In the genomic region with DNA sequence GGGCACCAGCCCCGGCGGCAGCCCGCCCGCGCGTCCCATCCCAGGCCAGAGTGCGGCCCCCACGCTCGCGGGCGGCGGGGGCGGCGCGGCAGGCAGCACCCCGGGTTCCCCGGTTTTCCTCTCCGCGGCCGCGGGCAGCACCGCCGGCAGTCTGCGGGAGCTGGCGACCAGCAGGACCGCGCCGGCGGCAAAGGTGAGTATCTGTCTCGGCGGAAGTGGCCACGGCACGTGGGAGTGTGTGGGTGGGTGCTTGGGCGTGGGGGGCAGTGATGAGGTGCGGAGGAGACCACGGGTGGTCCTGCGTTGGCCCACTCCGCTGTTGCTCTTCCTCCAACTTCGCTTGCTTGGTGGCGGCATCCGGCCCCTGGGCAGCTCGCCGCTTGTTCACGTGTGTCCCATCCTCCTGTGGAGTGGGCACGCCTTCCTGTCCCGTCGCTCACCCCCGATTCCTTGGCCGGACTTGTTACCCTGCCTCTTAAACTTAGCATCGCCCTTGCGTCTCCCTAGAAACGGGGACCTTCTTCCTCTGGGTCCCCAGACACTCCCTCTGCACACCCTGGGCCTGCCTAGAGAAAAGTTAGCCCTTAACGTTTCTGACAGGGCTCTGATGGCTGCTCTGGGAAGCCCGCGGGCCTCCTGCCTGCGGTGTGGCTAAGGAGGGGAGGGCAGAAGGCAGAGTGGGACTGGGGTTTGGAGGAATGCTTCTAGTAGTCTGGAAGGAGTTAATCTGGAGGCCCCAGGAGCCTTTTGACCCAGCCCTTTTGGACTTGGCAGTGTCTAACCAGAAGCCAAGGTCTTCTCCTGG, we compare ENCODE assay signal across 7 cellular contexts. TPM values are rescaled to one million over a fixed set of nuclear protein-coding genes. Genes with fewer than 3 reads are reported as not detected.
A peak's percentile ranks its signal among the peaks of the same experiment; 100 is the strongest.
DNase-seq lines count a peak whose midpoint lies in the region; ATAC-seq and FAIRE-seq lines count a peak whose summit lies in the region.

No MANE protein-coding gene starts in this region.

- peaks cover 19% of the 10 kb centered on the region for H3K4me1 Mint-ChIP-seq in activated T-helper 2 cell treated with anti-CD3 and anti-CD28 coated beads, Interferon-gamma antibody, Interleukin-2, Interleukin-4, amounts not matched to agents 10 μg/mL and 5 μg/mL and 100 μg/mL, durations not matched to agents 14 hours and 24 hours and 36 hours (ENCODE audit: low read depth)
- peaks cover 13% of the 10 kb centered on the region for H3K4me1 Mint-ChIP-seq in stimulated activated effector memory CD8-positive, alpha-beta T cell treated with anti-CD3 and anti-CD28 coated beads, Interleukin-12 subunit alpha, Interleukin-12 subunit beta, amount 100 ng/mL, for 72 hours

- no peaks in the 10 kb centered on the region for H3K9me3 Mint-ChIP-seq in activated T-helper 2 cell treated with anti-CD3 and anti-CD28 coated beads, Interferon-gamma antibody, Interleukin-2, Interleukin-4, amounts not matched to agents 10 μg/mL and 5 μg/mL and 100 μg/mL, durations not matched to agents 14 hours and 24 hours and 36 hours
- no peaks in the 10 kb centered on the region for H3K9me3 Mint-ChIP-seq in stimulated activated effector memory CD8-positive, alpha-beta T cell treated with anti-CD3 and anti-CD28 coated beads, Interleukin-12 subunit alpha, Interleukin-12 subunit beta, amount 100 ng/mL, for 72 hours

- no peak for ATAC-seq in stimulated activated effector memory CD8-positive, alpha-beta T cell treated with anti-CD3 and anti-CD28 coated beads, Interleukin-12 subunit alpha, Interleukin-12 subunit beta, amount 100 ng/mL, for 72 hours

- intact Hi-C loops in activated T-helper 2 cell treated with anti-CD3 and anti-CD28 coated beads, Interferon-gamma antibody, Interleukin-2, Interleukin-4, amounts not matched to agents 10 μg/mL and 5 μg/mL and 100 μg/mL, durations not matched to agents 14 hours and 24 hours and 36 hours (cut with micrococcal nuclease) = loop anchor here (2.0 to 5.0 kb wide), 2 partner anchors 85 to 487 kb away; no protein-coding TSS in a partner anchor

- H3K4me3 Mint-ChIP-seq in activated T-helper 2 cell treated with anti-CD3 and anti-CD28 coated beads, Interferon-gamma antibody, Interleukin-2, Interleukin-4, amounts not matched to agents 10 μg/mL and 5 μg/mL and 100 μg/mL, durations not matched to agents 14 hours and 24 hours and 36 hours (ENCODE audit: low read depth) = peak overlapping the region; percentile 74
- H3K4me3 Mint-ChIP-seq in stimulated activated effector memory CD8-positive, alpha-beta T cell treated with anti-CD3 and anti-CD28 coated beads, Interleukin-12 subunit alpha, Interleukin-12 subunit beta, amount 100 ng/mL, for 72 hours = peak overlapping the region; percentile 67

- peak overlapping the region; percentile 27 for H3K27ac Mint-ChIP-seq in activated T-helper 2 cell treated with anti-CD3 and anti-CD28 coated beads, Interferon-gamma antibody, Interleukin-2, Interleukin-4, amounts not matched to agents 10 μg/mL and 5 μg/mL and 100 μg/mL, durations not matched to agents 14 hours and 24 hours and 36 hours
- no peak overlapping the region for H3K27ac Mint-ChIP-seq in stimulated activated effector memory CD8-positive, alpha-beta T cell treated with anti-CD3 and anti-CD28 coated beads, Interleukin-12 subunit alpha, Interleukin-12 subunit beta, amount 100 ng/mL, for 72 hours

- peak; percentile 19 for DNase-seq in HTR-8/SVneo (ENCODE audit: insufficient read length, low spot score)
- DNase-seq in activated T-helper 2 cell treated with anti-CD3 and anti-CD28 coated beads, Interferon-gamma antibody, Interleukin-2, Interleukin-4, amounts not matched to agents 10 μg/mL and 5 μg/mL and 100 μg/mL, durations not matched to agents 14 hours and 24 hours and 36 hours (ENCODE audit: low spot score) = no peak
- DNase-seq in iPS-NIHi7 (ENCODE audit: extremely low spot score) = peak; percentile 30
- no peak for DNase-seq in stimulated activated effector memory CD8-positive, alpha-beta T cell treated with anti-CD3 and anti-CD28 coated beads, Interleukin-12 subunit alpha, Interleukin-12 subunit beta, amount 100 ng/mL, for 72 hours (ENCODE audit: low spot score in 2 of 2)
- DNase-seq in foreskin melanocyte = no peak
- no peak for DNase-seq in NCI-H774 (lab: John Stamatoyannopoulos, UW)
- DNase-seq in effector CD4-positive, alpha-beta T cell = no peak

- peaks cover 70% of the 10 kb centered on the region for H3K27me3 Mint-ChIP-seq in activated T-helper 2 cell treated with anti-CD3 and anti-CD28 coated beads, Interferon-gamma antibody, Interleukin-2, Interleukin-4, amounts not matched to agents 10 μg/mL and 5 μg/mL and 100 μg/mL, durations not matched to agents 14 hours and 24 hours and 36 hours (ENCODE audit: low read depth)

- H3K36me3 Mint-ChIP-seq in activated T-helper 2 cell treated with anti-CD3 and anti-CD28 coated beads, Interferon-gamma antibody, Interleukin-2, Interleukin-4, amounts not matched to agents 10 μg/mL and 5 μg/mL and 100 μg/mL, durations not matched to agents 14 hours and 24 hours and 36 hours (ENCODE audit: low read depth) = no peaks in the 10 kb centered on the region
- H3K36me3 Mint-ChIP-seq in stimulated activated effector memory CD8-positive, alpha-beta T cell treated with anti-CD3 and anti-CD28 coated beads, Interleukin-12 subunit alpha, Interleukin-12 subunit beta, amount 100 ng/mL, for 72 hours = no peaks in the 10 kb centered on the region

- FAIRE-seq in HTR-8/SVneo (lab: Jason Lieb, UNC) = peak; percentile 74

RNA-seq across cellular contexts. Expression of gene SH3RF3, which starts 1.1 kb away (rescaled TPM):
- total RNA-seq in activated T-helper 2 cell treated with anti-CD3 and anti-CD28 coated beads, Interferon-gamma antibody, Interleukin-2, Interleukin-4, amounts not matched to agents 10 μg/mL and 5 μg/mL and 100 μg/mL, durations not matched to agents 14 hours and 24 hours and 36 hours = 0.64 and 0.78 TPM in 2 replicates

Comparison
In these comparisons a context has a peak if more than half of its experiments do, and no peak if none do; other contexts are left out.
1. DNase-seq: peak in HTR-8/SVneo (single experiment) and iPS-NIHi7 (single experiment); none in activated T-helper 2 cell treated with anti-CD3 and anti-CD28 coated beads, Interferon-gamma antibody, Interleukin-2, Interleukin-4, amounts not matched to agents 10 μg/mL and 5 μg/mL and 100 μg/mL, durations not matched to agents 14 hours and 24 hours and 36 hours (single experiment), stimulated activated effector memory CD8-positive, alpha-beta T cell treated with anti-CD3 and anti-CD28 coated beads, Interleukin-12 subunit alpha, Interleukin-12 subunit beta, amount 100 ng/mL, for 72 hours (0 of 2), foreskin melanocyte (single experiment), NCI-H774 (single experiment) and effector CD4-positive, alpha-beta T cell (single experiment).